20 cellular contexts compared by ENCODE assay signal in genomic region chr4:128596844-128597243, GRCh38.
DNase-seq lines count a peak whose midpoint lies in the region; ATAC-seq, FAIRE-seq and TF ChIP-seq lines count a peak whose summit lies in the region.
"Had no signal": no experiment of that assay in that cellular context is flagged by ENCODE, and none has a peak within 500 bp of the region (broad histone marks: within the 10 kb centered on the region; RNA-seq: fewer than 3 reads in every experiment).

No MANE protein-coding gene starts in this region.

- H3K36me3 Mint-ChIP-seq in activated CD4-positive, alpha-beta T cell treated with anti-CD3 and anti-CD28 coated beads for 36 hours (ENCODE audit: low read depth), result no peaks in the 10 kb centered on the region

- TF ChIP-seq CTCF in astrocyte of the spinal cord (IDR thresholded peaks at IDR 0.05; ENCODE audit: low read depth, low read length) (no peak), stomach (IDR thresholded peaks at IDR 0.05) (no peak)

- no peak overlapping the region for H3K4me3 Mint-ChIP-seq in activated CD4-positive, alpha-beta T cell treated with anti-CD3 and anti-CD28 coated beads for 36 hours

- POLR2A ChIA-PET in activated CD4-positive, alpha-beta T cell treated with anti-CD3 and anti-CD28 coated beads for 36 hours (lab: Charles Lee), result no interaction called here

- peaks cover 12% of the 10 kb centered on the region for H3K9me3 Mint-ChIP-seq in activated CD4-positive, alpha-beta T cell treated with anti-CD3 and anti-CD28 coated beads for 36 hours (ENCODE audit: low read depth)

- no peaks in the 10 kb centered on the region for H3K9me3 ChIP-seq in stomach

- DNase-seq in HTR-8/SVneo (ENCODE audit: insufficient read length, low spot score) (no peak), astrocyte of the spinal cord (ENCODE audit: low read depth, low spot score) (peak; percentile 48), stomach (no peak)
- DNase-seq in activated CD4-positive, alpha-beta T cell treated with anti-CD3 and anti-CD28 coated beads for 36 hours, result no peak
- DNase-seq: AML-193, DND-41, GM23248, NCI-H1105, NCI-H2081 treated with DMSO at 0.1 percent for 48 hours, NCI-H446 treated with DMSO at 0.1 percent for 48 hours, NCI-H774, OCI-M1, SHP77 had no signal

- FAIRE-seq in HTR-8/SVneo (lab: Jason Lieb, UNC), result peak; percentile 20
- peak; percentile 85 for FAIRE-seq in islet of Langerhans (lab: Jason Lieb, UNC)
- FAIRE-seq: D721Med, G401.6 had no signal

- peaks cover 20% of the 10 kb centered on the region for H3K27me3 Mint-ChIP-seq in activated CD4-positive, alpha-beta T cell treated with anti-CD3 and anti-CD28 coated beads for 36 hours

- H3K27me3 ChIP-seq in stomach, result no peaks in the 10 kb centered on the region

- intact Hi-C loops in stomach (cut with DNase I; ENCODE audit: low total_unique reads), result no loop called here
- intact Hi-C loops in activated CD4-positive, alpha-beta T cell treated with anti-CD3 and anti-CD28 coated beads for 36 hours (cut with DNase I, micrococcal nuclease), result no loop called here

- peaks cover 27 to 54% (median 45%) of the 10 kb centered on the region in 4 donors for H3K4me1 ChIP-seq in stomach

- no peaks in the 10 kb centered on the region for H3K4me1 Mint-ChIP-seq in activated CD4-positive, alpha-beta T cell treated with anti-CD3 and anti-CD28 coated beads for 36 hours

- no peak for TF ChIP-seq POLR2A in stomach (IDR thresholded peaks at IDR 0.05)

- ATAC-seq in GM19395 (IDR thresholded peaks at IDR 0.05; ENCODE audit: unreplicated experiment), result no peak
- ATAC-seq in GM21528 (IDR thresholded peaks at IDR 0.05; ENCODE audit: low FRiP score, unreplicated experiment), result no peak
- ATAC-seq in activated CD4-positive, alpha-beta T cell treated with anti-CD3 and anti-CD28 coated beads for 36 hours, result no peak

- no peak overlapping the region for H3K27ac Mint-ChIP-seq in activated CD4-positive, alpha-beta T cell treated with anti-CD3 and anti-CD28 coated beads for 36 hours

- H3K27ac ChIP-seq in stomach, result peak overlapping the region; percentile 14 to 88 (median 52)
- H3K27ac ChIP-seq: C4-2B, GM23248, SK-N-MC had no signal

- CTCF ChIA-PET in activated CD4-positive, alpha-beta T cell treated with anti-CD3 and anti-CD28 coated beads for 36 hours (lab: Charles Lee), result interaction anchor here (1.5 kb wide), 1 partner anchor 13 kb away, joined by 3 read pairs; no protein-coding TSS in a partner anchor

- no peaks in the 10 kb centered on the region for H3K36me3 ChIP-seq in stomach

- in situ Hi-C loops in astrocyte of the spinal cord (cut with HindIII; ENCODE audit: low sequenced_read_pairs), result no loop called here

- 64 to 84% (median 78%) methylated on average over 2 of the region's 2 CpGs for WGBS in stomach, 5 donors

- TF ChIP-seq EP300 in stomach (IDR thresholded peaks at IDR 0.05), result no peak

- H3K4me3 ChIP-seq in astrocyte of the spinal cord (ENCODE audit: low read depth, low read length) (no peak overlapping the region), stomach (no peak overlapping the region)
- H3K4me3 ChIP-seq: GM23248, SK-N-MC had no signal
